Comparison of ENCODE assay signal across 12 cellular contexts in the genomic region with DNA sequence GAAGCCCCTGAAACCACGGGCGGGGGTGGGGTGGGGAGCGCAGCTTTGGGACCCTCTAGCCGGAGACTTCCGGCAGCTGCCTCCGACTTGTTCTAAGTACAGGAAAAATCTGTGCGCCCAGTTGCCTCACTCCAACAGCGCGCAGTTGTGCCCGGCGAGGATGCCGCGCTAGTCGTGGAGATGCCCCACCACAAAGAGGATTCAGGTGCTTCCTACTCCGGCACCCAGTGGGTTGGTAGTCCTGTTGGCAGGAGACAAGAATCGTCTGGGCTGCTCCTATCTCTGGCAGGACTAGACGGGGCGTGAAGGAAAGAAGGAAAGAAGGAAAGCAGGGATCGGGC. TPM values are rescaled to one million over a fixed set of nuclear protein-coding genes. Genes with fewer than 3 reads are reported as not detected.
DNase-seq lines count a peak whose midpoint lies in the region; ATAC-seq, FAIRE-seq and TF ChIP-seq lines count a peak whose summit lies in the region.
"Had no signal": no experiment of that assay in that cellular context is flagged by ENCODE, and none has a peak within 500 bp of the region (broad histone marks: within the 10 kb centered on the region; RNA-seq: fewer than 3 reads in every experiment).

No MANE protein-coding gene starts in this region.

- H3K9me3 ChIP-seq in BLaER1 (peaks cover 6% of the 10 kb centered on the region), astrocyte (ENCODE audit: insufficient read depth, low read depth, low read length) (no peaks in the 10 kb centered on the region)
- H3K9me3 ChIP-seq: SJSA1 had no signal

- H3K27ac Mint-ChIP-seq in astrocyte (ENCODE audit: unreplicated experiment) = no peak overlapping the region
- no peak overlapping the region for H3K27ac Mint-ChIP-seq in natural killer cell

- TF ChIP-seq CTCF in astrocyte (IDR thresholded peaks at IDR 0.05; ENCODE audit: insufficient read depth, low read depth, low read length) = no peak
- TF ChIP-seq CTCF in natural killer cell (IDR thresholded peaks at IDR 0.05) = no peak

- DNase-seq in GM12891 (ENCODE audit: insufficient read length, low spot score) = no peak
- DNase-seq in astrocyte (ENCODE audit: low read depth) = no peak
- DNase-seq in natural killer cell = no peak
- no peak for DNase-seq in NCI-H1417 treated with DMSO at 0.1 percent for 48 hours (lab: John Stamatoyannopoulos, UW)
- DNase-seq in superior temporal gyrus (ENCODE audit: extremely low spot score) = no peak
- no peak for DNase-seq in 8988T
- DNase-seq: IMR-90, NCI-H446 had no signal

- no peak for TF ChIP-seq POLR2A in GM12891 (IDR thresholded peaks at IDR 0.05; ENCODE audit: low read depth, low read length)

- H4K20me1 ChIP-seq in BLaER1 (no peaks in the 10 kb centered on the region), astrocyte (ENCODE audit: insufficient read depth, low read length) (no peaks in the 10 kb centered on the region)

- FAIRE-seq in GM12891 (lab: Jason Lieb, UNC) = peak; percentile 28
- FAIRE-seq in astrocyte (lab: Jason Lieb, UNC) = no peak
- FAIRE-seq: keratinocyte had no signal

- no peaks in the 10 kb centered on the region for H3K79me2 ChIP-seq in astrocyte (ENCODE audit: insufficient read depth, low read length)

- intact Hi-C loops in natural killer cell (cut with micrococcal nuclease) = no loop called here

- peak overlapping the region; percentile 95 for H3K27ac ChIP-seq in BLaER1
- H3K27ac ChIP-seq in astrocyte (ENCODE audit: low read depth, low read length) = no peak overlapping the region
- H3K27ac ChIP-seq: SJSA1 had no signal

- H3K4me1 ChIP-seq in BLaER1 (peaks cover 41% of the 10 kb centered on the region), astrocyte (ENCODE audit: insufficient read depth, low read length) (no peaks in the 10 kb centered on the region)

- H3K27me3 ChIP-seq in BLaER1 = peaks cover 20% of the 10 kb centered on the region
- peaks cover 55% of the 10 kb centered on the region for H3K27me3 ChIP-seq in astrocyte (ENCODE audit: insufficient read depth, low read length)

- no peak overlapping the region for H3K4me3 Mint-ChIP-seq in astrocyte (ENCODE audit: unreplicated experiment)
- H3K4me3 Mint-ChIP-seq in natural killer cell = peak overlapping the region; percentile 60

- ATAC-seq in natural killer cell (no peak), HG03520 (IDR thresholded peaks at IDR 0.05; ENCODE audit: unreplicated experiment) (no peak)

- H3K27me3 Mint-ChIP-seq in astrocyte (ENCODE audit: low read depth, unreplicated experiment) (peaks cover 52% of the 10 kb centered on the region), natural killer cell (ENCODE audit: low read depth in 2 of 2) (peaks cover 26 to 30% of the 10 kb centered on the region in 2 donors)

- H3K4me3 ChIP-seq in BLaER1 (peak overlapping the region; percentile 72), astrocyte (ENCODE audit: insufficient read depth, low read depth, low read length) (no peak overlapping the region)
- H3K4me3 ChIP-seq: SJSA1 had no signal

- H3K9ac ChIP-seq in BLaER1 (peak overlapping the region; percentile 88), astrocyte (ENCODE audit: low read length) (no peak overlapping the region)

- H3K4me1 Mint-ChIP-seq in astrocyte (ENCODE audit: low read depth, unreplicated experiment) (no peaks in the 10 kb centered on the region), natural killer cell (peaks cover 0 to 6% of the 10 kb centered on the region in 2 donors)

- H3K36me3 ChIP-seq in BLaER1 = no peaks in the 10 kb centered on the region
- no peaks in the 10 kb centered on the region for H3K36me3 ChIP-seq in astrocyte (ENCODE audit: insufficient read depth, low read length)
- H3K36me3 ChIP-seq: SJSA1 had no signal

- H3K9me3 Mint-ChIP-seq in astrocyte (ENCODE audit: unreplicated experiment) (no peaks in the 10 kb centered on the region), natural killer cell (no peaks in the 10 kb centered on the region)

- H2AFZ ChIP-seq in astrocyte (ENCODE audit: low read depth, low read length) = peak overlapping the region; percentile 60

- H3K36me3 Mint-ChIP-seq in astrocyte (ENCODE audit: low read depth, unreplicated experiment) (no peaks in the 10 kb centered on the region), natural killer cell (no peaks in the 10 kb centered on the region)

- peak overlapping the region; percentile 89 for H3K4me2 ChIP-seq in BLaER1
- peak overlapping the region; percentile 58 for H3K4me2 ChIP-seq in astrocyte (ENCODE audit: low read length)

TF ChIP-seq in GM12891, 5 proteins besides CTCF, POLR2A, EP300 and RAD21:
- TF ChIP-seq TAF1 (IDR thresholded peaks at IDR 0.05; ENCODE audit: low read depth, low read length) (no peak), PAX5 (IDR thresholded peaks at IDR 0.05; ENCODE audit: insufficient read depth, low read length, severe bottlenecking) (no peak), SPI1 (IDR thresholded peaks at IDR 0.05; ENCODE audit: low read depth, low read length) (no peak), POU2F2 (IDR thresholded peaks at IDR 0.05; ENCODE audit: low read depth, low read length) (no peak), POLR2AphosphoS5 (IDR thresholded peaks at IDR 0.05; ENCODE audit: low read depth, low read length) (no peak)

RNA-seq across cellular contexts. Expression of gene NPY, which starts 0.5 kb away (rescaled TPM):
- not detected for polyA plus RNA-seq in GM12891 (2012; ENCODE audit: low read depth, missing spikeins)
- 0.57 TPM in 1 of 2 replicates, not detected in the other for total RNA-seq in astrocyte
- total RNA-seq in natural killer cell = not detected
- total RNA-seq: IMR-90, SJSA1 had no signal
- polyA plus RNA-seq: IMR-90, keratinocyte had no signal
